11 cellular contexts compared by ENCODE assay signal in the genomic region with DNA sequence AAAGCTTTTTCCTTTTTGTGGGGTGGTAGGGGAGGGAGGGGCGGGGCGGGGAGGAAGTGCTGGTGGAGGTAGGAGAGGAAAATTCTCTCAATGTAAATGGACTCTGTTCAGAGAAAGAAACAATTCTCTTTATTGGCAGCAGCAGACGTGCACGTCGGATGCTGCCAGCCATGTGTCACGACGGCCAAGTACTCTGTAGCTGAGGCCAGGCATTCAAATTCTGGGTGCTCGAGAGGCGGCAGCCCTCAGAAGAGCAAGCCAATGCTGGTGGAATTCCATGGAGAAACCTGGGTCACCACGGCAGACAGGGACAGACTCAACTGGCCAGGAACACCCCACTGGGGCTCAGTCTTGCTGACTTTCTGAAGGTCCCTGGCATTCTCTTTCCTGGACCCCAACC.
A peak's percentile ranks its signal among the peaks of the same experiment; 100 is the strongest.
DNase-seq lines count a peak whose midpoint lies in the region; ATAC-seq and TF ChIP-seq lines count a peak whose summit lies in the region.
"Had no signal": no experiment of that assay in that cellular context is flagged by ENCODE, and none has a peak within 500 bp of the region (broad histone marks: within the 10 kb centered on the region; RNA-seq: fewer than 3 reads in every experiment).

No MANE protein-coding gene starts in this region.

- no peaks in the 10 kb centered on the region for H3K36me3 ChIP-seq in thyroid gland
- H3K36me3 ChIP-seq: lower lobe of right lung had no signal

- no peak overlapping the region for H3K4me3 ChIP-seq in thyroid gland (replicated peaks in 1 of 3)
- H3K4me3 ChIP-seq: lower lobe of right lung had no signal

- peak overlapping the region; percentile 27 to 72 (median 70) for H3K27ac ChIP-seq in thyroid gland
- H3K27ac ChIP-seq: lower lobe of right lung had no signal

- TF ChIP-seq CTCF in chondrocyte (IDR thresholded peaks at IDR 0.05) (no peak), thyroid gland (IDR thresholded peaks at IDR 0.05) (no peak)

- intact Hi-C loops in thyroid gland (cut with DNase I): no loop called here

- H3K4me1 Mint-ChIP-seq in chondrocyte (ENCODE audit: low read depth): peaks cover 35% of the 10 kb centered on the region

- no peaks in the 10 kb centered on the region for H3K36me3 Mint-ChIP-seq in chondrocyte (ENCODE audit: low read depth)

- peak overlapping the region; percentile 22 for H3K27ac Mint-ChIP-seq in chondrocyte (ENCODE audit: unreplicated experiment)

- ATAC-seq in GM18519 (IDR thresholded peaks at IDR 0.05; ENCODE audit: low FRiP score, unreplicated experiment): no peak

- DNase-seq in KBM-7 (peak; percentile 12), chondrocyte (ENCODE audit: low spot score) (no peak), medulla oblongata (ENCODE audit: extremely low spot score) (peak; percentile 70), thyroid gland (peak; percentile 77 to 83), NOMO-1 treated with dmso at 0.1 percent for 144 hours (lab: John Stamatoyannopoulos, UW; ENCODE audit: unreplicated experiment) (no peak)
- DNase-seq in stimulated activated CD4-positive, alpha-beta T cell treated with anti-CD3 and anti-CD28 coated beads, Interleukin-4, amount 100 ng/mL, for 4 hours: no peak
- DNase-seq: activated CD4-positive, alpha-beta T cell treated with anti-CD3 and anti-CD28 coated beads for 48 hours; activated gamma-delta T cell; COR-L47; lower lobe of right lung had no signal

- peaks cover 31 to 42% of the 10 kb centered on the region in 2 donors for H3K4me1 ChIP-seq in thyroid gland

- no peaks in the 10 kb centered on the region for H3K9me3 ChIP-seq in thyroid gland
- H3K9me3 ChIP-seq: lower lobe of right lung had no signal

- no peak overlapping the region for H3K4me3 Mint-ChIP-seq in chondrocyte (ENCODE audit: unreplicated experiment)

- 13 to 21% methylated on average over 10 of the region's 10 CpGs for WGBS in thyroid gland, 2 donors

- H3K9me3 Mint-ChIP-seq in chondrocyte (ENCODE audit: low read depth): no peaks in the 10 kb centered on the region

- in situ Hi-C loops in KBM-7 (cut with MboI; ENCODE audit: low pct_unique_long_range_greater_than_20kb, low sequenced_read_pairs): no loop called here

- no peaks in the 10 kb centered on the region for H3K27me3 ChIP-seq in thyroid gland

- H3K27me3 Mint-ChIP-seq in chondrocyte (ENCODE audit: low read depth): no peaks in the 10 kb centered on the region

- TF ChIP-seq POLR2A in thyroid gland (IDR thresholded peaks at IDR 0.05): no peak

Comparison
In these comparisons a context has a peak if more than half of its experiments do, and no peak if none do; other contexts are left out.
1. DNase-seq: peak in KBM-7 (single experiment), medulla oblongata (single experiment) and thyroid gland (2 of 2); none in chondrocyte (single experiment), stimulated activated CD4-positive, alpha-beta T cell treated with anti-CD3 and anti-CD28 coated beads, Interleukin-4, amount 100 ng/mL, for 4 hours (0 of 2) and NOMO-1 treated with dmso at 0.1 percent for 144 hours (single experiment).